Comparison of ENCODE assay signal across 9 cellular contexts in genomic region chr11:120801801-120802689, GRCh38.
DNase-seq lines count a peak whose midpoint lies in the region; ATAC-seq, FAIRE-seq and TF ChIP-seq lines count a peak whose summit lies in the region.
"Had no signal": no experiment of that assay in that cellular context is flagged by ENCODE, and none has a peak within 500 bp of the region (broad histone marks: within the 10 kb centered on the region; RNA-seq: fewer than 3 reads in every experiment).

No MANE protein-coding gene starts in this region.

- H3K79me2 ChIP-seq in astrocyte (ENCODE audit: insufficient read depth, low read length), result no peaks in the 10 kb centered on the region

- H3K9me3 ChIP-seq in SJCRH30 (replicated peaks) (no peaks in the 10 kb centered on the region), astrocyte (ENCODE audit: insufficient read depth, low read depth, low read length) (no peaks in the 10 kb centered on the region), small intestine (ENCODE audit: control insufficient read depth, low read depth) (no peaks in the 10 kb centered on the region)

- H3K4me3 Mint-ChIP-seq in astrocyte (ENCODE audit: unreplicated experiment), result no peak overlapping the region
- H3K4me3 Mint-ChIP-seq: activated naive CD4-positive, alpha-beta T cell treated with anti-CD3 and anti-CD28 coated beads, Interleukin-2, amount 50 U/mL, for 24 hours had no signal

- H3K36me3 Mint-ChIP-seq in astrocyte (ENCODE audit: low read depth, unreplicated experiment), result no peaks in the 10 kb centered on the region
- H3K36me3 Mint-ChIP-seq: activated naive CD4-positive, alpha-beta T cell treated with anti-CD3 and anti-CD28 coated beads, Interleukin-2, amount 50 U/mL, for 24 hours had no signal

- H4K20me1 ChIP-seq in astrocyte (ENCODE audit: insufficient read depth, low read length), result no peaks in the 10 kb centered on the region

- no peak overlapping the region for H3K27ac Mint-ChIP-seq in astrocyte (ENCODE audit: unreplicated experiment)
- H3K27ac Mint-ChIP-seq: activated naive CD4-positive, alpha-beta T cell treated with anti-CD3 and anti-CD28 coated beads, Interleukin-2, amount 50 U/mL, for 24 hours had no signal

- H3K4me3 ChIP-seq in Jurkat, Clone E6-1 (ENCODE audit: low read length), result no peak overlapping the region
- H3K4me3 ChIP-seq in SJCRH30 (no peak overlapping the region), astrocyte (ENCODE audit: insufficient read depth, low read depth, low read length) (no peak overlapping the region), small intestine (ENCODE audit: low read depth in 1 of 2, low read length in 2 of 2) (no peak overlapping the region)

- FAIRE-seq in astrocyte (lab: Jason Lieb, UNC) (peak; percentile 26), small intestine (lab: Jason Lieb, UNC) (no peak)

- 30 to 31% (median 30%) methylated on average over 9 of the region's 9 CpGs for WGBS in small intestine, 3 donors

- peaks cover 3% of the 10 kb centered on the region for H3K4me1 Mint-ChIP-seq in astrocyte (ENCODE audit: low read depth, unreplicated experiment)

- H3K36me3 ChIP-seq in SJCRH30 (no peaks in the 10 kb centered on the region), astrocyte (ENCODE audit: insufficient read depth, low read length) (no peaks in the 10 kb centered on the region), small intestine (ENCODE audit: control insufficient read depth in 2 of 2, insufficient read depth in 2 of 2, low read length in 2 of 2) (no peaks in the 10 kb centered on the region)

- DNase-seq in EH (ENCODE audit: low read depth) (peak; percentile 48), SJCRH30 (peak; percentile 23 to 59), astrocyte (ENCODE audit: low read depth) (peak; percentile 30), iPS DF 19.7 (ENCODE audit: low read depth, low spot score) (peak; percentile 38), small intestine (peak; percentile 61)
- peak; percentile 37 for DNase-seq in Jurkat, Clone E6-1 (ENCODE audit: low read depth, low spot score)

- peak; percentile 82 for TF ChIP-seq CTCF in astrocyte (IDR thresholded peaks at IDR 0.05; ENCODE audit: insufficient read depth, low read depth, low read length)

- H3K4me1 ChIP-seq in SJCRH30 (no peaks in the 10 kb centered on the region), astrocyte (ENCODE audit: insufficient read depth, low read length) (peaks cover 5% of the 10 kb centered on the region), small intestine (ENCODE audit: control insufficient read depth in 2 of 2, insufficient read depth in 1 of 2, low read depth in 1 of 2, low read length in 1 of 2) (no peaks in the 10 kb centered on the region)

- H3K27me3 Mint-ChIP-seq in astrocyte (ENCODE audit: low read depth, unreplicated experiment), result peaks cover 24% of the 10 kb centered on the region

- no peaks in the 10 kb centered on the region for H3K9me3 Mint-ChIP-seq in astrocyte (ENCODE audit: unreplicated experiment)
- H3K9me3 Mint-ChIP-seq: activated naive CD4-positive, alpha-beta T cell treated with anti-CD3 and anti-CD28 coated beads, Interleukin-2, amount 50 U/mL, for 24 hours had no signal

- H3K9ac ChIP-seq in astrocyte (ENCODE audit: low read length), result no peak overlapping the region

- no peak overlapping the region for H3K4me2 ChIP-seq in astrocyte (ENCODE audit: low read length)

- ATAC-seq in GM21723 (IDR thresholded peaks at IDR 0.05; ENCODE audit: unreplicated experiment) (no peak), HG02642 (IDR thresholded peaks at IDR 0.05; ENCODE audit: poor library complexity, unreplicated experiment) (no peak)

- H3K27me3 ChIP-seq in SJCRH30 (no peaks in the 10 kb centered on the region), astrocyte (ENCODE audit: insufficient read depth, low read length) (no peaks in the 10 kb centered on the region), small intestine (ENCODE audit: control insufficient read depth in 2 of 2, insufficient read depth in 2 of 2, low read length in 2 of 2) (peaks cover 0 to 3% of the 10 kb centered on the region in 2 donors)

- no peak overlapping the region for H3K27ac ChIP-seq in SJCRH30
- H3K27ac ChIP-seq in astrocyte (ENCODE audit: low read depth, low read length), result no peak overlapping the region
- H3K27ac ChIP-seq in small intestine (ENCODE audit: low read depth in 1 of 2, low read length in 1 of 2), result no peak overlapping the region

- no peak overlapping the region for H2AFZ ChIP-seq in astrocyte (ENCODE audit: low read depth, low read length)
